In genomic region chr3:27574438-27574795, GRCh38 we compare ENCODE assay signal across 25 cellular contexts.
"Had no signal": no experiment of that assay in that cellular context is flagged by ENCODE, and none has a peak within 500 bp of the region (broad histone marks: within the 10 kb centered on the region; RNA-seq: fewer than 3 reads in every experiment).

No MANE protein-coding gene starts in this region.

- H3K36me3 ChIP-seq: neutrophil, pancreas, right lobe of liver, sigmoid colon, stomach, thoracic aorta, thyroid gland, tibial nerve, upper lobe of left lung, vagina had no signal

- DNase-seq: nephron progenitor cell; nucleus accumbens; pancreas; posterior cingulate gyrus; psoas muscle; right cardiac atrium; right lobe of liver; sigmoid colon; small intestine; stimulated activated CD4-positive, alpha-beta T cell treated with anti-CD3 and anti-CD28 coated beads, Interleukin-15, amount 100 ng/mL, for 24 hours; stimulated activated CD4-positive, alpha-beta T cell treated with anti-CD3 and anti-CD28 coated beads, Interleukin-2, amount 100 ng/mL, for 24 hours; stimulated activated CD4-positive, alpha-beta T cell treated with anti-CD3 and anti-CD28 coated beads, Interleukin-2, amount 100 ng/mL, for 48 hours; stimulated activated CD4-positive, alpha-beta T cell treated with anti-CD3 and anti-CD28 coated beads, Interleukin-4, amount 100 ng/mL, for 24 hours; stimulated activated naive B cell treated with anti-CD40 and anti-IgM and Interleukin-4, amounts not matched to agents 10 μg/mL and 1 μg/mL and 100 μg/mL, for 72 hours; stimulated activated naive CD4-positive, alpha-beta T cell treated with Interleukin-2 at 50 U/mL for 16 hours; stomach; thyroid gland; trophoblast cell; upper lobe of left lung had no signal

- H3K4me3 ChIP-seq: pancreas, psoas muscle, right lobe of liver, sigmoid colon, stomach, thoracic aorta, thyroid gland, tibial nerve, upper lobe of left lung, vagina had no signal

- H3K4me1 ChIP-seq: pancreas, psoas muscle, right lobe of liver, thyroid gland, upper lobe of left lung had no signal

- H3K9me3 ChIP-seq: neutrophil, pancreas, psoas muscle, right lobe of liver, sigmoid colon, stomach, thoracic aorta, thyroid gland, tibial nerve, upper lobe of left lung, vagina had no signal

- ATAC-seq: natural killer cell treated with Interleukin-12 subunit alpha and Interleukin-12 subunit beta and Interleukin-15 and Interleukin-18, amount 100 ng/mL, for 72 hours; pancreas; psoas muscle; right cardiac atrium; stimulated activated effector memory CD8-positive, alpha-beta T cell treated with anti-CD3 and anti-CD28 coated beads, Interleukin-12 subunit alpha, Interleukin-12 subunit beta, amount 100 ng/mL, for 72 hours; stimulated activated naive B cell treated with anti-CD40 and anti-IgM and Interleukin-4, amounts not matched to agents 10 μg/mL and 1 μg/mL and 100 μg/mL, for 72 hours had no signal
